In the genomic region with DNA sequence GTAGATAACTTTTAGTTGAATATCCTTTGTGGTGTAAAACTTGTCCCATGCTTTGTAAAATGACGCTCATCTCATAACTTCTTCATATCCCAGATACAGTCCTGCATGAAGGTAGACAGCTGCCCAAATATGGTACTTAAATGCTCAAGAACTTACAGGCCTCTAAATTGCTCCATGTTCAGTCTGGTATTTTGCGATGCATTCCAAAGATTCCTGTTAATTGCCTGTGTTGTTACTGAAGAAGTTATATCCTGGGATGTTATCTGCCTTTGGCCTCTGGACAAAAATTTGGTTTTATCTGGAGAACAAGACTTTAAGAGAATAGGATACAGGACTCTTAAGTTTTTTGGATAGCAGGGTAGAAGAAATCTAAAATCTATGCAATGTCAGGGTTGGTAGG, we compare ENCODE assay signal across 17 cellular contexts.
A peak's percentile ranks its signal among the peaks of the same experiment; 100 is the strongest.
DNase-seq lines count a peak whose midpoint lies in the region; ATAC-seq and TF ChIP-seq lines count a peak whose summit lies in the region.
"Had no signal": no experiment of that assay in that cellular context is flagged by ENCODE, and none has a peak within 500 bp of the region (broad histone marks: within the 10 kb centered on the region; RNA-seq: fewer than 3 reads in every experiment).

No MANE protein-coding gene starts in this region.

- peaks cover 34% of the 10 kb centered on the region for H3K4me1 Mint-ChIP-seq in memory B cell

- H3K4me3 ChIP-seq in ACC112 (ENCODE audit: low read depth, low read length) (no peak overlapping the region), cardiac fibroblast (replicated peaks in 1 of 2; ENCODE audit: low read depth in 2 of 2, low read length in 2 of 2) (no peak overlapping the region)
- H3K4me3 ChIP-seq: coronary artery, Peyer's patch, upper lobe of left lung had no signal

- no peak overlapping the region for H2AFZ ChIP-seq in ACC112 (ENCODE audit: low read length, unreplicated experiment)

- TF ChIP-seq CTCF in cardiac fibroblast (IDR thresholded peaks at IDR 0.05; ENCODE audit: low read depth, low read length): no peak

- peaks cover 85% of the 10 kb centered on the region for H3K79me2 ChIP-seq in ACC112 (ENCODE audit: control insufficient read depth, insufficient read depth, low read length, unreplicated experiment)

- no peaks in the 10 kb centered on the region for H3K9me3 Mint-ChIP-seq in memory B cell

- H3K36me3 ChIP-seq in ACC112 (ENCODE audit: insufficient read depth, low read length): no peaks in the 10 kb centered on the region
- H3K36me3 ChIP-seq: Peyer's patch, upper lobe of left lung had no signal

- peak overlapping the region; percentile 11 for H3K27ac Mint-ChIP-seq in memory B cell
- H3K27ac Mint-ChIP-seq: activated naive CD4-positive, alpha-beta T cell treated with anti-CD3 and anti-CD28 coated beads, Interleukin-2, amount 10 ng/mL, durations not matched to agents 7 days and 5 days had no signal

- H3K36me3 Mint-ChIP-seq in memory B cell: peaks cover 11% of the 10 kb centered on the region

- H3K27ac ChIP-seq in ACC112 (ENCODE audit: low read depth, low read length): peak overlapping the region; percentile 30; the same call in 1 of the 2 replicates
- H3K27ac ChIP-seq: coronary artery, Peyer's patch, upper lobe of left lung had no signal

- H3K27me3 ChIP-seq in ACC112 (ENCODE audit: insufficient read depth, low read length): no peaks in the 10 kb centered on the region
- H3K27me3 ChIP-seq: Peyer's patch, upper lobe of left lung had no signal

- no peaks in the 10 kb centered on the region for H3K27me3 Mint-ChIP-seq in memory B cell
- H3K27me3 Mint-ChIP-seq: activated naive CD4-positive, alpha-beta T cell treated with anti-CD3 and anti-CD28 coated beads, Interleukin-2, amount 10 ng/mL, durations not matched to agents 7 days and 5 days had no signal

- ATAC-seq in memory B cell (ENCODE audit: low read depth) (no peak), GM21717 (IDR thresholded peaks at IDR 0.05; ENCODE audit: unreplicated experiment) (no peak)

- no peak overlapping the region for H3K4me3 Mint-ChIP-seq in memory B cell
- H3K4me3 Mint-ChIP-seq: activated naive CD4-positive, alpha-beta T cell treated with anti-CD3 and anti-CD28 coated beads, Interleukin-2, amount 10 ng/mL, durations not matched to agents 7 days and 5 days had no signal

- H3K4me1 ChIP-seq in ACC112 (ENCODE audit: control insufficient read depth, insufficient read depth, low read length, unreplicated experiment): peaks cover 17% of the 10 kb centered on the region
- H3K4me1 ChIP-seq: Peyer's patch had no signal

- DNase-seq in HCEC 1CT (peak; percentile 67), cardiac fibroblast (ENCODE audit: low read depth in 2 of 2) (peak; percentile 85 to 94), memory B cell (ENCODE audit: low spot score in 2 of 2) (no peak), DMS114 treated with DMSO at 0.1 percent for 48 hours (lab: John Stamatoyannopoulos, UW; ENCODE audit: unreplicated experiment) (no peak), NOMO-1 (lab: John Stamatoyannopoulos, UW; ENCODE audit: unreplicated experiment in 2 of 2) (no peak)
- DNase-seq in activated CD8-positive, alpha-beta memory T cell treated with anti-CD3 and anti-CD28 coated beads, Interleukin-2, amount 50 U/mL, for 48 hours: no peak
- DNase-seq: activated naive CD4-positive, alpha-beta T cell treated with anti-CD3 and anti-CD28 coated beads, Interleukin-2, amount 10 ng/mL, durations not matched to agents 7 days and 5 days; NCI-H1105 treated with DMSO at 0.1 percent for 48 hours; NCI-H510A treated with DMSO at 0.1 percent for 48 hours; occipital lobe; Peyer's patch; stimulated activated CD4-positive, alpha-beta T cell treated with anti-CD3 and anti-CD28 coated beads, Interleukin-15, amount 100 ng/mL, for 24 hours; T1000; upper lobe of left lung had no signal

Comparison
In these comparisons a context has a peak if more than half of its experiments do, and no peak if none do; other contexts are left out.
1. DNase-seq: peak in HCEC 1CT (single experiment) and cardiac fibroblast (2 of 2); none in memory B cell (0 of 2), activated CD8-positive, alpha-beta memory T cell treated with anti-CD3 and anti-CD28 coated beads, Interleukin-2, amount 50 U/mL, for 48 hours (single experiment), DMS114 treated with DMSO at 0.1 percent for 48 hours (single experiment) and NOMO-1 (0 of 2).